In the genomic region with DNA sequence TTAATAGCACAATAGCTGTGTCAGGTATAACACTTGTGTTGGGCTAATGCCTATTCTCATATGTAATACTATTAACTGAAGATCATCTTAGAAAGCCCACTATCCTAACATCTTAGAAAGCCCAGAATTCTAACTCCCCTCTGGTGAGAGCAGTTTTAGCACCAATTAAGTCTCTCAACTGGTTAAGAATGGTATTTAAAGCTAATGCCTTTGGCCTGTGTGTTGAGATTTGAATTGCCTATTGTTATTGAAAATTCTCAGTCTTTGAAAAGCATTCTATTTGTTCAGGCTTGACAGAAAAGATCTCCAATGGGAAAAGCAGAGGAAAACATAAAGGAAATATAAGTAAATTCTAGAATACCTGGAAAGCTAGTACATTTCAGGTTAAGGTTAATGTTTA, we compare ENCODE assay signal across 1 cellular context.
TF ChIP-seq lines count a peak whose summit lies in the region.

No MANE protein-coding gene starts in this region.

TF ChIP-seq in WTC11, 78 proteins besides CTCF, POLR2A, EP300 and RAD21 (continued from another document):
- TF ChIP-seq SP1 (CRISPR knock-in tag; conservative IDR thresholded peaks at IDR 0.05) (no peak), RELA (CRISPR knock-in tag; IDR thresholded peaks at IDR 0.05; ENCODE audit: borderline replicate concordance) (no peak), KAT7 (CRISPR knock-in tag; IDR thresholded peaks at IDR 0.05; ENCODE audit: borderline replicate concordance) (no peak), E2F5 (CRISPR knock-in tag; IDR thresholded peaks at IDR 0.05) (no peak), SMAD3 (CRISPR knock-in tag; IDR thresholded peaks at IDR 0.05; ENCODE audit: borderline replicate concordance) (no peak), TEAD4 (CRISPR knock-in tag; IDR thresholded peaks at IDR 0.05) (no peak), JUN (CRISPR knock-in tag; IDR thresholded peaks at IDR 0.05) (no peak), GTF2I (CRISPR knock-in tag; conservative IDR thresholded peaks at IDR 0.05) (no peak), PRDM15 (CRISPR knock-in tag; IDR thresholded peaks at IDR 0.05) (no peak), ZNF263 (CRISPR knock-in tag; IDR thresholded peaks at IDR 0.05; ENCODE audit: low read depth) (no peak)
- TF ChIP-seq, protein P1, sequence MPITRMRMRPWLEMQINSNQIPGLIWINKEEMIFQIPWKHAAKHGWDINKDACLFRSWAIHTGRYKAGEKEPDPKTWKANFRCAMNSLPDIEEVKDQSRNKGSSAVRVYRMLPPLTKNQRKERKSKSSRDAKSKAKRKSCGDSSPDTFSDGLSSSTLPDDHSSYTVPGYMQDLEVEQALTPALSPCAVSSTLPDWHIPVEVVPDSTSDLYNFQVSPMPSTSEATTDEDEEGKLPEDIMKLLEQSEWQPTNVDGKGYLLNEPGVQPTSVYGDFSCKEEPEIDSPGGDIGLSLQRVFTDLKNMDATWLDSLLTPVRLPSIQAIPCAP (CRISPR knock-in tag; IDR thresholded peaks at IDR 0.05): no peak
